ENCODE assay signal across 8 cellular contexts in genomic region chr6:157667211-157668033, GRCh38.
DNase-seq lines count a peak whose midpoint lies in the region; ATAC-seq and TF ChIP-seq lines count a peak whose summit lies in the region.

No MANE protein-coding gene starts in this region.

- H3K36me3 ChIP-seq in KMS-11 (ENCODE audit: insufficient read depth) (no peaks in the 10 kb centered on the region), heart left ventricle (peaks cover 0 to 5% (median 0%) of the 10 kb centered on the region in 9 donors)

- no peaks in the 10 kb centered on the region for H3K79me2 ChIP-seq in KMS-11 (ENCODE audit: insufficient read depth, low read depth)

- H2AFZ ChIP-seq in KMS-11 (ENCODE audit: low read depth) = no peak overlapping the region

- H3K27me3 Mint-ChIP-seq in activated naive CD8-positive, alpha-beta T cell = no peaks in the 10 kb centered on the region

- H4K20me1 ChIP-seq in KMS-11 (ENCODE audit: insufficient read depth) = no peaks in the 10 kb centered on the region

- no peak overlapping the region for H3K4me3 Mint-ChIP-seq in activated naive CD8-positive, alpha-beta T cell

- no peaks in the 10 kb centered on the region for H3K36me3 Mint-ChIP-seq in activated naive CD8-positive, alpha-beta T cell

- peak in 2 of 4 donors; percentile 41 to 56 for ATAC-seq in heart left ventricle
- no peak for ATAC-seq in GM21723 (IDR thresholded peaks at IDR 0.05; ENCODE audit: unreplicated experiment)

- H3K4me3 ChIP-seq in KMS-11 (IDR thresholded peaks at IDR 0.05; ENCODE audit: insufficient read depth, low read depth, low read length) (no peak overlapping the region), heart left ventricle (no peak overlapping the region)

- H3K27me3 ChIP-seq in KMS-11 (ENCODE audit: insufficient read depth, low read depth) (no peaks in the 10 kb centered on the region), heart left ventricle (no peaks in the 10 kb centered on the region)

- peaks cover 27% of the 10 kb centered on the region for H3K4me1 Mint-ChIP-seq in activated naive CD8-positive, alpha-beta T cell (ENCODE audit: low read depth)

- no peak for TF ChIP-seq POLR2A in heart left ventricle (IDR thresholded peaks at IDR 0.05)

- H3K4me2 ChIP-seq in KMS-11 = no peak overlapping the region

- intact Hi-C loops in heart left ventricle (cut with DNase I) = loop anchor here (1.0 to 10.0 kb wide), 9 partner anchors 90 to 353 kb away; partner anchors contain the start of gene ZDHHC14 (in 3 of the 10)

- TF ChIP-seq CTCF in KMS-11 (conservative IDR thresholded peaks at IDR 0.05; ENCODE audit: low read depth, low read length) (peak; percentile 95), heart left ventricle (IDR thresholded peaks at IDR 0.05) (peak; percentile 74 to 94 (median 87))

- H3K27ac Mint-ChIP-seq in activated naive CD8-positive, alpha-beta T cell = peak overlapping the region; percentile 64

- H3K27ac ChIP-seq in KMS-11 (no peak overlapping the region), heart left ventricle (no peak overlapping the region)

- peak; percentile 26 to 63 for DNase-seq in SHP77 (lab: John Stamatoyannopoulos, UW)
- DNase-seq in SHP77 treated with DMSO at 0.1 percent for 48 hours (lab: John Stamatoyannopoulos, UW) = no peak
- DNase-seq in SIG-M5 (lab: John Stamatoyannopoulos, UW) = peak; percentile 13
- peak in 3 of 5 donors; percentile 39 to 48 (median 44) for DNase-seq in heart left ventricle
- peak; percentile 80 for DNase-seq in retina

- 48 to 50% (median 50%) methylated on average over 12 of the region's 12 CpGs for WGBS in heart left ventricle, 4 donors

- no peaks in the 10 kb centered on the region for H3K9me3 Mint-ChIP-seq in activated naive CD8-positive, alpha-beta T cell (ENCODE audit: low read depth)

- no peak overlapping the region for H3K9ac ChIP-seq in KMS-11

- no peaks in the 10 kb centered on the region for H3K9me3 ChIP-seq in heart left ventricle

- no peaks in the 10 kb centered on the region for H3K4me1 ChIP-seq in KMS-11 (ENCODE audit: low read depth, poor library complexity, severe bottlenecking)
- H3K4me1 ChIP-seq in heart left ventricle = peaks cover 0 to 34% (median 18%) of the 10 kb centered on the region in 12 donors
